Comparison of ENCODE assay signal across 25 cellular contexts in genomic region chr2:182404102-182404501, GRCh38. TPM values are rescaled to one million over a fixed set of nuclear protein-coding genes. Genes with fewer than 3 reads are reported as not detected.
DNase-seq lines count a peak whose midpoint lies in the region; ATAC-seq, FAIRE-seq and TF ChIP-seq lines count a peak whose summit lies in the region.
"Had no signal": no experiment of that assay in that cellular context is flagged by ENCODE, and none has a peak within 500 bp of the region (broad histone marks: within the 10 kb centered on the region; RNA-seq: fewer than 3 reads in every experiment).

No MANE protein-coding gene starts in this region.

- peak; percentile 43 for FAIRE-seq in H54 (lab: Jason Lieb, UNC)
- peak; percentile 78 for FAIRE-seq in endothelial cell of umbilical vein (lab: Jason Lieb, UNC)
- FAIRE-seq: K562 had no signal

- no peak for TF ChIP-seq POLR2A in H54 (IDR thresholded peaks at IDR 0.05; ENCODE audit: low read depth, low read length)
- no peak for TF ChIP-seq POLR2A in endothelial cell of umbilical vein (IDR thresholded peaks at IDR 0.05; ENCODE audit: low read depth, low read length)

- H3K27ac ChIP-seq in SJCRH30: peak overlapping the region; percentile 11; the same call in 1 of the 2 replicates
- H3K27ac ChIP-seq in endothelial cell of umbilical vein (ENCODE audit: insufficient read depth, low read depth, low read length): peak overlapping the region; percentile 29
- H3K27ac ChIP-seq in PC-9: no peak overlapping the region
- H3K27ac ChIP-seq: HL-60, SJSA1, VCaP had no signal

- DNase-seq in H54 (ENCODE audit: insufficient read length, low spot score) (peak; percentile 6), SJCRH30 (no peak), endothelial cell of umbilical vein (ENCODE audit: low read depth, low spot score) (peak; percentile 71), DMS 273 (lab: John Stamatoyannopoulos, UW; ENCODE audit: unreplicated experiment) (no peak), PC-9 (no peak), SKM-1 treated with dmso at 0.1 percent for 144 hours (lab: John Stamatoyannopoulos, UW; ENCODE audit: unreplicated experiment) (no peak)
- DNase-seq in activated naive CD4-positive, alpha-beta T cell treated with anti-CD3 and anti-CD28 coated beads, Interleukin-2, amount 50 U/mL, for 72 hours (ENCODE audit: low spot score in 2 of 2): no peak
- DNase-seq: activated CD4-positive, alpha-beta T cell treated with anti-CD3 and anti-CD28 coated beads, Interleukin-2, amount 50 U/mL, for 4 hours; activated gamma-delta T cell treated with Interleukin-2 at 50 U/mL for 16 hours; amygdala; effector memory CD4-positive, alpha-beta T cell; immature natural killer cell; mucosa of descending colon; MV-4-11; NCI-H187; stimulated activated CD4-positive, alpha-beta T cell treated with anti-CD3 and anti-CD28 coated beads, Interleukin-12 subunit alpha, Interleukin-12 subunit beta, amount 100 ng/mL, for 4 hours; trophoblast cell had no signal

- no peaks in the 10 kb centered on the region for H3K9me2 ChIP-seq in PC-9 (ENCODE audit: insufficient read depth)

- H3K9me3 ChIP-seq in SJCRH30 (replicated peaks): 0 out of 2 replicates have a peak, but pooled peaks cover 3% of the 10 kb centered on the region
- H3K9me3 ChIP-seq in endothelial cell of umbilical vein (replicated peaks; ENCODE audit: control insufficient read depth, insufficient read depth, low read length): no peaks in the 10 kb centered on the region
- no peaks in the 10 kb centered on the region for H3K9me3 ChIP-seq in skeletal muscle satellite cell (replicated peaks; ENCODE audit: low read length)
- H3K9me3 ChIP-seq in PC-9 (ENCODE audit: insufficient read depth, low read depth): no peaks in the 10 kb centered on the region
- H3K9me3 ChIP-seq: mucosa of descending colon, SJSA1 had no signal

- H3K79me2 ChIP-seq in endothelial cell of umbilical vein (ENCODE audit: control insufficient read depth, insufficient read depth, low read length): no peaks in the 10 kb centered on the region
- H3K79me2 ChIP-seq in PC-9 (ENCODE audit: low read depth): no peaks in the 10 kb centered on the region

- TF ChIP-seq CTCF in endothelial cell of umbilical vein (IDR thresholded peaks at IDR 0.05; ENCODE audit: extremely low read depth in 1 of 2, insufficient read depth in 1 of 2, low read depth in 1 of 2, low read length in 2 of 2) (no peak), PC-9 (conservative IDR thresholded peaks at IDR 0.05) (no peak)

- no peak overlapping the region for H3K9ac ChIP-seq in endothelial cell of umbilical vein (replicated peaks; ENCODE audit: extremely low read depth, insufficient read depth, low read length)
- no peak overlapping the region for H3K9ac ChIP-seq in skeletal muscle satellite cell (ENCODE audit: low read depth, low read length)

- POLR2A ChIA-PET in endothelial cell of umbilical vein (lab: Charles Lee) (no interaction called here), PC-9 (lab: Charles Lee; ENCODE audit: unreplicated experiment) (no interaction called here)

- H3K9me1 ChIP-seq in endothelial cell of umbilical vein (replicated peaks; ENCODE audit: control insufficient read depth, extremely low read depth, insufficient read depth, low read length): no peaks in the 10 kb centered on the region

- intact Hi-C loops in endothelial cell of umbilical vein (cut with micrococcal nuclease) (no loop called here), PC-9 (cut with micrococcal nuclease; ENCODE audit: unreplicated experiment) (no loop called here)

- H3K4me3 ChIP-seq in SJCRH30: no peak overlapping the region
- no peak overlapping the region for H3K4me3 ChIP-seq in endothelial cell of umbilical vein (replicated peaks in 1 of 3; ENCODE audit: insufficient read depth in 1 of 3, low read depth in 1 of 3, low read length in 3 of 3)
- no peak overlapping the region for H3K4me3 ChIP-seq in skeletal muscle satellite cell (ENCODE audit: low read length)
- H3K4me3 ChIP-seq in PC-9: no peak overlapping the region
- H3K4me3 ChIP-seq: K562, mucosa of descending colon, SJSA1 had no signal

- H3K27me3 ChIP-seq in SJCRH30 (no peaks in the 10 kb centered on the region), endothelial cell of umbilical vein (ENCODE audit: control insufficient read depth in 2 of 2, insufficient read depth in 2 of 2, low read length in 2 of 2) (no peaks in the 10 kb centered on the region), skeletal muscle satellite cell (ENCODE audit: control insufficient read depth, insufficient read depth, low read length) (no peaks in the 10 kb centered on the region), PC-9 (ENCODE audit: insufficient read depth, low read depth) (no peaks in the 10 kb centered on the region)
- H3K27me3 ChIP-seq: SJSA1 had no signal

- no peak overlapping the region for H3K27ac Mint-ChIP-seq in activated naive CD4-positive, alpha-beta T cell treated with anti-CD3 and anti-CD28 coated beads, Interleukin-2, amount 50 U/mL, for 72 hours
- H3K27ac Mint-ChIP-seq: B cell, immature natural killer cell had no signal

- H3K36me3 ChIP-seq in SJCRH30: no peaks in the 10 kb centered on the region
- no peaks in the 10 kb centered on the region for H3K36me3 ChIP-seq in endothelial cell of umbilical vein (ENCODE audit: control insufficient read depth in 2 of 2, extremely low read depth in 1 of 2, insufficient read depth in 2 of 2, low read length in 2 of 2)
- H3K36me3 ChIP-seq in skeletal muscle satellite cell (ENCODE audit: insufficient read depth, low read length): no peaks in the 10 kb centered on the region
- H3K36me3 ChIP-seq in PC-9 (ENCODE audit: low read depth): no peaks in the 10 kb centered on the region
- H3K36me3 ChIP-seq: SJSA1 had no signal

- CTCF ChIA-PET in endothelial cell of umbilical vein (lab: Charles Lee): no interaction called here
- CTCF ChIA-PET in PC-9 (lab: Charles Lee): no interaction called here

- H3K36me3 Mint-ChIP-seq in activated naive CD4-positive, alpha-beta T cell treated with anti-CD3 and anti-CD28 coated beads, Interleukin-2, amount 50 U/mL, for 72 hours: no peaks in the 10 kb centered on the region
- H3K36me3 Mint-ChIP-seq: immature natural killer cell had no signal

- ATAC-seq in activated naive CD4-positive, alpha-beta T cell treated with anti-CD3 and anti-CD28 coated beads, Interleukin-2, amount 50 U/mL, for 72 hours: no peak
- ATAC-seq: K562, mucosa of descending colon, Panc1 had no signal

- dilution Hi-C loops in endothelial cell of umbilical vein (cut with MboI; ENCODE audit: extremely low pct_ligation_motif_present, low sequenced_read_pairs): no loop called here

- BruUV-seq in endothelial cell of umbilical vein (replicated peaks; lab: Mats Ljungman, UMichigan) (no TSS peak), PC-9 (replicated peaks; lab: Mats Ljungman, UMichigan) (no TSS peak)

- H4K20me1 ChIP-seq in endothelial cell of umbilical vein (replicated peaks; ENCODE audit: control insufficient read depth, extremely low read depth, insufficient read depth, low read length) (no peaks in the 10 kb centered on the region), PC-9 (ENCODE audit: insufficient read depth) (no peaks in the 10 kb centered on the region)

- H3K4me1 ChIP-seq in SJCRH30 (peaks cover 18% of the 10 kb centered on the region; the same call in 1 of the 2 replicates), endothelial cell of umbilical vein (ENCODE audit: control insufficient read depth, extremely low read depth, insufficient read depth, low read length) (peaks cover 20% of the 10 kb centered on the region), skeletal muscle satellite cell (ENCODE audit: control insufficient read depth, insufficient read depth, low read length) (peaks cover 25% of the 10 kb centered on the region), PC-9 (replicated peaks; ENCODE audit: insufficient read depth) (no peaks in the 10 kb centered on the region)

- H3F3A ChIP-seq in PC-9 (ENCODE audit: insufficient read depth, low read depth): no peaks in the 10 kb centered on the region

- H2AFZ ChIP-seq in endothelial cell of umbilical vein (ENCODE audit: low read depth, low read length): no peak overlapping the region
- no peak overlapping the region for H2AFZ ChIP-seq in PC-9

- peak overlapping the region; percentile 64 for H3K4me2 ChIP-seq in endothelial cell of umbilical vein (ENCODE audit: insufficient read depth, low read length)
- peak overlapping the region; percentile 49 for H3K4me2 ChIP-seq in skeletal muscle satellite cell (ENCODE audit: low read length)
- H3K4me2 ChIP-seq in PC-9: no peak overlapping the region

- H3K9me3 Mint-ChIP-seq in activated naive CD4-positive, alpha-beta T cell treated with anti-CD3 and anti-CD28 coated beads, Interleukin-2, amount 50 U/mL, for 72 hours: peaks cover 6 to 11% of the 10 kb centered on the region in 2 donors

TF ChIP-seq in endothelial cell of umbilical vein, 7 proteins besides CTCF, POLR2A, EP300 and RAD21:
- TF ChIP-seq GATA2 (IDR thresholded peaks at IDR 0.05; ENCODE audit: insufficient read depth, insufficient read length, low read depth, low read length) (peak; percentile 29), POLR2AphosphoS5 (IDR thresholded peaks at IDR 0.05; ENCODE audit: insufficient read depth, low read depth, low read length) (no peak), JUN (IDR thresholded peaks at IDR 0.05; ENCODE audit: borderline replicate concordance, insufficient read depth, insufficient read length, low read depth) (peak; percentile 76), MYC (IDR thresholded peaks at IDR 0.05; ENCODE audit: low read depth, low read length) (no peak), FOS (IDR thresholded peaks at IDR 0.05; ENCODE audit: borderline replicate concordance, insufficient read depth, low read length) (peak; percentile 82), EZH2 (IDR thresholded peaks at IDR 0.05; ENCODE audit: borderline replicate concordance, low read depth, low read length, severe bottlenecking) (no peak), MAX (IDR thresholded peaks at IDR 0.05; ENCODE audit: insufficient read depth, insufficient read length) (no peak)

RNA-seq across cellular contexts. Expression of gene PDE1A, which starts 22.7 kb away (rescaled TPM):
- 1.1 and 1.6 TPM in 2 replicates for total RNA-seq in SJCRH30 (2014; rRNA removed; shearing (Covaris generic))
- total RNA-seq in endothelial cell of umbilical vein (0.49 and 0.83 TPM in 2 replicates), PC-9 (2021) (0.11 and 0.30 TPM in 2 replicates)
- 0.40 and 0.43 TPM in 2 replicates for polyA plus RNA-seq in endothelial cell of umbilical vein
- 0.54 and 0.62 TPM in 2 replicates for polyA plus RNA-seq in endothelial cell of umbilical vein (2011; cell fraction: cytosol; rRNA removed)
- polyA plus RNA-seq in endothelial cell of umbilical vein (2011; cell fraction: nucleus; rRNA removed): 0.53 and 0.68 TPM in 2 replicates
- 0.19 and 0.55 TPM in 2 replicates for polyA plus RNA-seq in endothelial cell of umbilical vein (2012)
- polyA minus RNA-seq in endothelial cell of umbilical vein: 0.80 and 0.85 TPM in 2 replicates
- polyA minus RNA-seq in endothelial cell of umbilical vein (2011; cell fraction: cytosol; rRNA and poly(A)+ RNA removed): not detected
- polyA minus RNA-seq in endothelial cell of umbilical vein (2011; cell fraction: nucleus; rRNA and poly(A)+ RNA removed): 2.1 and 2.2 TPM in 2 replicates
- total RNA-seq in skeletal muscle satellite cell (2012; rRNA removed): 1.8 and 6.1 TPM in 2 replicates
- total RNA-seq in activated naive CD4-positive, alpha-beta T cell treated with anti-CD3 and anti-CD28 coated beads, Interleukin-2, amount 50 U/mL, for 72 hours: not detected
- total RNA-seq: B cell; SJSA1; T-helper 2 cell treated with Interferon-gamma antibody and Interleukin-4, amounts not matched to agents 100 ng/mL and 5 ng/mL, for 36 hours had no signal

Comparison
In these comparisons a context has a peak if more than half of its experiments do, and no peak if none do; other contexts are left out.
1. DNase-seq: peak in H54 (single experiment) and endothelial cell of umbilical vein (single experiment); none in SJCRH30 (0 of 2), DMS 273 (single experiment), activated naive CD4-positive, alpha-beta T cell treated with anti-CD3 and anti-CD28 coated beads, Interleukin-2, amount 50 U/mL, for 72 hours (0 of 2), PC-9 (0 of 2) and SKM-1 treated with dmso at 0.1 percent for 144 hours (single experiment).